Comparison of ENCODE assay signal across 9 cellular contexts in the genomic region with DNA sequence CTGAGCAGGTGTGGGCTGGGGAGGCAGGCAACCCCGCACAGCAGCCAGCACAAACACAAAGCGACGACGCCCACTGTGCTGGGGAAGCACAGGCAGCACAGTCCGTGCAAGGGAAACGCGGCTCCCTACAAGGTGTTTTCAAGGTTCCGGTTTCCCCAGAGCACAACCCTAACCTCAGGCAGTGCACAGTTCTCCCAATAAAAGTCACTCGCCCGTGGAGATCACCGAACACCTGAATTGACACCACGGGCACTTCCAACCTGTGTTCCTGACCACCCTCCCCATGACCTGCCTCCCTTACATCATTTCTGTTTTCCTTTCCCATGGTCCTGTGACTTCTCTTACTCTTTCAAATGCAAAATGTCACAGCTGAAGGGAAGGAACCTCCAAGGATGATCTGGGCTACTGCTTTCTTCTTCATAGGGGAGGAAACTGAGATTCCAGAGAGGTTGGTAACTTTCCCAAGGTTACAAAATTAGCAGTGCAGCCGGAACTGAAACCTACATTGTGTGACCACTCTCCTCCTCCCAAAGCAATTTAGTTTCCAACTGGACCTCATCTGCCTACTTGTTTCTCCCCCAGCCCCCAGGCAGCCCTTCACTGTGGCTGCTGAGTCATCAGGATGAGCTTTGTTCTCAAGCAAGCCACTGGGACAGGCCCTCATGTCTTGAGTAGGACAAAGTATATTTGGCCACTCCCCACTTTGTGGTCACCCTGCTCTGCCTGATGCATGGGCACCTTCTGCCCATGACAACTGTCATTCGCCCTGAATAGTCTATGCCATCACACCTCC.
DNase-seq lines count a peak whose midpoint lies in the region; ATAC-seq, FAIRE-seq and TF ChIP-seq lines count a peak whose summit lies in the region.
"Had no signal": no experiment of that assay in that cellular context is flagged by ENCODE, and none has a peak within 500 bp of the region (broad histone marks: within the 10 kb centered on the region; RNA-seq: fewer than 3 reads in every experiment).

No MANE protein-coding gene starts in this region.

- no peaks in the 10 kb centered on the region for H4K20me1 ChIP-seq in BLaER1

- no peak for TF ChIP-seq POLR2A in testis (IDR thresholded peaks at IDR 0.05)

- H3K27me3 ChIP-seq in BLaER1 (no peaks in the 10 kb centered on the region), testis (no peaks in the 10 kb centered on the region), small intestine (ENCODE audit: control insufficient read depth in 2 of 2, insufficient read depth in 2 of 2, low read length in 2 of 2) (no peaks in the 10 kb centered on the region)

- intact Hi-C loops in testis (cut with DNase I; ENCODE audit: low total_unique reads) = no loop called here

- H3K9ac ChIP-seq in BLaER1 = no peak overlapping the region

- H3K4me2 ChIP-seq in BLaER1 = peak overlapping the region; percentile 0; the same call in 1 of the 2 replicates

- TF ChIP-seq CTCF in epithelial cell of esophagus (IDR thresholded peaks at IDR 0.05; ENCODE audit: insufficient read depth, low read depth, low read length, missing control alignments) (no peak), testis (IDR thresholded peaks at IDR 0.05) (no peak)

- H3K36me3 ChIP-seq in BLaER1 = no peaks in the 10 kb centered on the region
- H3K36me3 ChIP-seq in testis (ENCODE audit: low read depth, missing control alignments) = no peaks in the 10 kb centered on the region
- H3K36me3 ChIP-seq in small intestine (ENCODE audit: control insufficient read depth in 2 of 2, insufficient read depth in 2 of 2, low read length in 2 of 2) = no peaks in the 10 kb centered on the region

- no peak for FAIRE-seq in small intestine (lab: Jason Lieb, UNC)
- FAIRE-seq: colon had no signal

- H3K4me1 ChIP-seq in BLaER1 (no peaks in the 10 kb centered on the region), testis (peaks cover 22% of the 10 kb centered on the region), small intestine (ENCODE audit: control insufficient read depth in 2 of 2, insufficient read depth in 1 of 2, low read depth in 1 of 2, low read length in 1 of 2) (peaks cover 0 to 4% of the 10 kb centered on the region in 2 donors)

- peaks cover 3% of the 10 kb centered on the region; the same call in 1 of the 2 replicates for H3K9me3 ChIP-seq in BLaER1
- no peaks in the 10 kb centered on the region for H3K9me3 ChIP-seq in testis
- no peaks in the 10 kb centered on the region for H3K9me3 ChIP-seq in small intestine (ENCODE audit: control insufficient read depth, low read depth)

- 55 to 57% methylated on average over 12 to 14 of the region's 14 CpGs for WGBS in testis, 2 donors
- WGBS in small intestine, 3 donors = 73 to 92% (median 76%) methylated on average over 14 of the region's 14 CpGs

- ATAC-seq in GM21576 (IDR thresholded peaks at IDR 0.05; ENCODE audit: unreplicated experiment) = peak; percentile 42

- peak; percentile 6 for DNase-seq in NCI-H460 (ENCODE audit: extremely low read depth, low read depth)
- peak; percentile 38 for DNase-seq in epithelial cell of esophagus (ENCODE audit: low read depth)
- peak; percentile 61 for DNase-seq in testis
- no peak for DNase-seq in stimulated activated CD4-positive, alpha-beta T cell treated with anti-CD3 and anti-CD28 coated beads, Interleukin-4, amount 100 ng/mL, for 4 hours
- no peak for DNase-seq in HUDEP-2 (lab: John Stamatoyannopoulos, UW; ENCODE audit: unreplicated experiment in 76 of 76)
- no peak for DNase-seq in small intestine

- H3K27ac ChIP-seq in BLaER1 = no peak overlapping the region
- no peak overlapping the region for H3K27ac ChIP-seq in testis
- no peak overlapping the region for H3K27ac ChIP-seq in small intestine (ENCODE audit: low read depth in 1 of 2, low read length in 1 of 2)

- H3K4me3 ChIP-seq in BLaER1 (no peak overlapping the region), epithelial cell of esophagus (ENCODE audit: low read length) (no peak overlapping the region), testis (no peak overlapping the region), small intestine (ENCODE audit: low read depth in 1 of 2, low read length in 2 of 2) (no peak overlapping the region)

Comparison
In these comparisons a context has a peak if more than half of its experiments do, and no peak if none do; other contexts are left out.
1. DNase-seq: peak in NCI-H460 (single experiment), epithelial cell of esophagus (single experiment) and testis (single experiment); none in stimulated activated CD4-positive, alpha-beta T cell treated with anti-CD3 and anti-CD28 coated beads, Interleukin-4, amount 100 ng/mL, for 4 hours (0 of 2), HUDEP-2 (0 of 76) and small intestine (single experiment).